ENCODE assay signal across 1 cellular context in the genomic region with DNA sequence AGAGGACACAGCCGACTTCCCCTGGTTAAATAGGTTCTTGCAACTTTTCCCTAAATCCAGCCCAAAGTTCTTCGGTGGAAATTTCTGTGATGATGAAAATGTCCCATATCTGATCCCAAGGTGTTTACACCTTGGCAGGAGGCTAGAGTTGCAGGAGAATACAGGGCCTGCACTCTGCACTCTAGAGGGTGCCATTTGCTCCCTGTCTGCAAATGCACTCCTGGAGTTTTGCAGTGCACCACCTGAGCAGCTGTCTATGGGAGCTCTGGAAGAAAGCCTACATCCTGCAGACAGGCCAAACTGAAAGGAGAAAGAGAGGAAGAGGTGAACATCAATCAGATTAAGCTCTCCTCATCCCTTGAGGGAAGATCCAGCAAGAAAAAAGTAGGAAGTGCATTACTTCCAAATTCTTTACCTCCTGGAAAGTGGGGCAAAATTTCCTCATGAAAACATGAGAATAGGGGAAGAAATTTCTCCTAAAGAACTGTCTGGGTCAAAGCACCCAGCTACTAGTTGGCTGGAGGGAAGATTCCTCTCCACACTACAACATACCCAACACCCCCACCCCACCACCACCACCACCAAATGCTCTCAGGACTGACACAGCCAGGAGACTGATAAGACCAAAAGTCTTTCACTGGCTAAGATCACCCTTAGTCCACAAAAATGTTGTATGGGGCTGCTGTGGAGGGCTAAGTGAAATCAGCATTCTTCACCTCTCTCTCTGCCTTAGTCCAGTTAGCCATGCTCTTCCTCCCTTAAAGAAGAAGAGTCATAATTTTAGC.
TF ChIP-seq lines count a peak whose summit lies in the region.

No MANE protein-coding gene starts in this region.

TF ChIP-seq in WTC11, 78 proteins besides CTCF, POLR2A, EP300 and RAD21 (continued from another document):
- TF ChIP-seq, protein P1, sequence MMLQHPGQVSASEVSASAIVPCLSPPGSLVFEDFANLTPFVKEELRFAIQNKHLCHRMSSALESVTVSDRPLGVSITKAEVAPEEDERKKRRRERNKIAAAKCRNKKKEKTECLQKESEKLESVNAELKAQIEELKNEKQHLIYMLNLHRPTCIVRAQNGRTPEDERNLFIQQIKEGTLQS (CRISPR knock-in tag; conservative IDR thresholded peaks at IDR 0.05) = no peak
- TF ChIP-seq E2F5 (CRISPR knock-in tag; IDR thresholded peaks at IDR 0.05) = no peak
- TF ChIP-seq, protein P2, sequence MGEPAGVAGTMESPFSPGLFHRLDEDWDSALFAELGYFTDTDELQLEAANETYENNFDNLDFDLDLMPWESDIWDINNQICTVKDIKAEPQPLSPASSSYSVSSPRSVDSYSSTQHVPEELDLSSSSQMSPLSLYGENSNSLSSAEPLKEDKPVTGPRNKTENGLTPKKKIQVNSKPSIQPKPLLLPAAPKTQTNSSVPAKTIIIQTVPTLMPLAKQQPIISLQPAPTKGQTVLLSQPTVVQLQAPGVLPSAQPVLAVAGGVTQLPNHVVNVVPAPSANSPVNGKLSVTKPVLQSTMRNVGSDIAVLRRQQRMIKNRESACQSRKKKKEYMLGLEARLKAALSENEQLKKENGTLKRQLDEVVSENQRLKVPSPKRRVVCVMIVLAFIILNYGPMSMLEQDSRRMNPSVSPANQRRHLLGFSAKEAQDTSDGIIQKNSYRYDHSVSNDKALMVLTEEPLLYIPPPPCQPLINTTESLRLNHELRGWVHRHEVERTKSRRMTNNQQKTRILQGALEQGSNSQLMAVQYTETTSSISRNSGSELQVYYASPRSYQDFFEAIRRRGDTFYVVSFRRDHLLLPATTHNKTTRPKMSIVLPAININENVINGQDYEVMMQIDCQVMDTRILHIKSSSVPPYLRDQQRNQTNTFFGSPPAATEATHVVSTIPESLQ (CRISPR knock-in tag; IDR thresholded peaks at IDR 0.05) = no peak
- TF ChIP-seq, protein P3, sequence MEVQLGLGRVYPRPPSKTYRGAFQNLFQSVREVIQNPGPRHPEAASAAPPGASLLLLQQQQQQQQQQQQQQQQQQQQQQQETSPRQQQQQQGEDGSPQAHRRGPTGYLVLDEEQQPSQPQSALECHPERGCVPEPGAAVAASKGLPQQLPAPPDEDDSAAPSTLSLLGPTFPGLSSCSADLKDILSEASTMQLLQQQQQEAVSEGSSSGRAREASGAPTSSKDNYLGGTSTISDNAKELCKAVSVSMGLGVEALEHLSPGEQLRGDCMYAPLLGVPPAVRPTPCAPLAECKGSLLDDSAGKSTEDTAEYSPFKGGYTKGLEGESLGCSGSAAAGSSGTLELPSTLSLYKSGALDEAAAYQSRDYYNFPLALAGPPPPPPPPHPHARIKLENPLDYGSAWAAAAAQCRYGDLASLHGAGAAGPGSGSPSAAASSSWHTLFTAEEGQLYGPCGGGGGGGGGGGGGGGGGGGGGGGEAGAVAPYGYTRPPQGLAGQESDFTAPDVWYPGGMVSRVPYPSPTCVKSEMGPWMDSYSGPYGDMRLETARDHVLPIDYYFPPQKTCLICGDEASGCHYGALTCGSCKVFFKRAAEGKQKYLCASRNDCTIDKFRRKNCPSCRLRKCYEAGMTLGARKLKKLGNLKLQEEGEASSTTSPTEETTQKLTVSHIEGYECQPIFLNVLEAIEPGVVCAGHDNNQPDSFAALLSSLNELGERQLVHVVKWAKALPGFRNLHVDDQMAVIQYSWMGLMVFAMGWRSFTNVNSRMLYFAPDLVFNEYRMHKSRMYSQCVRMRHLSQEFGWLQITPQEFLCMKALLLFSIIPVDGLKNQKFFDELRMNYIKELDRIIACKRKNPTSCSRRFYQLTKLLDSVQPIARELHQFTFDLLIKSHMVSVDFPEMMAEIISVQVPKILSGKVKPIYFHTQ (CRISPR knock-in tag; IDR thresholded peaks at IDR 0.05) = no peak
- no peak for TF ChIP-seq KAT7 (CRISPR knock-in tag; IDR thresholded peaks at IDR 0.05; ENCODE audit: borderline replicate concordance)
- TF ChIP-seq OVOL2 (CRISPR knock-in tag; IDR thresholded peaks at IDR 0.05; ENCODE audit: borderline replicate concordance) = no peak
